ENCODE assay signal across 1 cellular context in genomic region chr6:57248311-57248895, GRCh38.
TF ChIP-seq lines count a peak whose summit lies in the region.

No MANE protein-coding gene starts in this region.

TF ChIP-seq in HEK293, 187 proteins besides CTCF, POLR2A, EP300 and RAD21 (continued from another document):
- TF ChIP-seq HIC1 (tag by site-specific recombination; IDR thresholded peaks at IDR 0.05) (no peak), OSR2 (tag by site-specific recombination; IDR thresholded peaks at IDR 0.05) (no peak), PRDM10 (tag by site-specific recombination; IDR thresholded peaks at IDR 0.05) (peak; percentile 74)
